In the genomic region with DNA sequence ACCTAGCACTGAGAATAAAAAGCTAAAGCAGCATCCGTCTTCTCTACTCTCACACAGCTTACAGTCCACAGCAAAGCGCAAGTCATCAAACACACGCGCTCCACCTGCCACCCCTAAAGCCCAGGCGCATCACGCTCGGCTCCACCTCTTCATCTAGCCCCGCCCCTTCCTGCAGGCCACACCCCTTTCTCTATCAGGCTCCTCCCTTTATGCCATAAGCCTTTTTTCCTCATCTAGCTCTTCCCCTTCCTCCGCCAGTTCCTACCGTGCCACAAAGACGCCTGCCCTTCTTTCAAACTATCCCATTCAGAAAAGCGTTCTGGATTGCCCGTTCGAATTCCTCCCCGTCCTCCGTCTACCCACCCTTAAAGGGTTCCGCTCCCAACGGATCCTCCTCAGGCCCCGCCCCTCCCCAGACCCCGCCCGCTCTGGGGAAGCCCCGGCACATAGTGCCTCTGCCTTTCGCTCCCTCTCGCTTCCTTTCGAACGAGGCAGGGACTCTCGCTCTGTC, we compare ENCODE assay signal across 8 cellular contexts. TPM values are rescaled to one million over a fixed set of nuclear protein-coding genes. Genes with fewer than 3 reads are reported as not detected.
DNase-seq lines count a peak whose midpoint lies in the region; ATAC-seq and TF ChIP-seq lines count a peak whose summit lies in the region.

No MANE protein-coding gene starts in this region.

- peaks cover 5% of the 10 kb centered on the region for H3K4me1 Mint-ChIP-seq in type B pancreatic cell (ENCODE audit: unreplicated experiment)

- peak overlapping the region; percentile 67; the same call in 1 of the 2 replicates for H3K27ac ChIP-seq in SK-N-MC

- H3K27ac Mint-ChIP-seq in type B pancreatic cell = no peak overlapping the region

- peak; percentile 85 for ATAC-seq in HG02642 (IDR thresholded peaks at IDR 0.05; ENCODE audit: poor library complexity, unreplicated experiment)

- intact Hi-C loops in cardiac septum (cut with DNase I) = loop anchor here (2.0 kb wide), 1 partner anchor 42 kb away; the partner anchor contains the start of gene ATMIN
- intact Hi-C loops in posterior cingulate gyrus (cut with DNase I) = loop anchor here (1.0 to 5.0 kb wide), 3 partner anchors 20 to 72 kb away; partner anchors contain the start of genes ATMIN and GCSH

- H3K36me3 ChIP-seq in SK-N-MC (ENCODE audit: insufficient read depth, low read length) = no peaks in the 10 kb centered on the region

- H3K27me3 Mint-ChIP-seq in type B pancreatic cell = no peaks in the 10 kb centered on the region

- H3K36me3 Mint-ChIP-seq in type B pancreatic cell = no peaks in the 10 kb centered on the region

- no peak for TF ChIP-seq CTCF in type B pancreatic cell (conservative IDR thresholded peaks at IDR 0.05)

- no peaks in the 10 kb centered on the region for H3K9me3 ChIP-seq in SK-N-MC (ENCODE audit: low read depth, low read length)

- H3K4me3 ChIP-seq in GM08714 (ENCODE audit: low read length) = peak overlapping the region; percentile 74
- peak overlapping the region; percentile 87 for H3K4me3 ChIP-seq in SK-N-MC

- H3K9ac ChIP-seq in SK-N-MC (ENCODE audit: insufficient read length) = no peak overlapping the region

- DNase-seq in NCI-H1092 (lab: John Stamatoyannopoulos, UW) (peak; percentile 89), SK-N-MC (ENCODE audit: low read depth, low spot score) (peak; percentile 20), cardiac septum (ENCODE audit: low spot score) (peak; percentile 95), posterior cingulate gyrus (peak; percentile 81 to 97 (median 89)), type B pancreatic cell (ENCODE audit: extremely low spot score, unreplicated experiment) (peak; percentile 84)
- peak; percentile 93 for DNase-seq in activated naive CD4-positive, alpha-beta T cell treated with anti-CD3 and anti-CD28 coated beads, Interleukin-2, amount 50 U/mL, for 16 hours

- no peak overlapping the region for H3K4me3 Mint-ChIP-seq in type B pancreatic cell

- H3K9me3 Mint-ChIP-seq in type B pancreatic cell = no peaks in the 10 kb centered on the region

RNA-seq across cellular contexts. Expression of gene C16orf46, which starts 0.4 kb away (rescaled TPM):
- total RNA-seq in cardiac septum (1.5 TPM), type B pancreatic cell (ENCODE audit: low replicate concordance) (4.4 and 5.1 TPM in 2 replicates)

RNA-seq across cellular contexts. Expression of gene GCSH, which starts 19.6 kb away (rescaled TPM):
- total RNA-seq in cardiac septum = 35.2 TPM
- total RNA-seq in type B pancreatic cell (ENCODE audit: low replicate concordance) = 39.6 and 50.8 TPM in 2 replicates

RNA-seq across cellular contexts. Expression of gene ATMIN, which starts 41.0 kb away (rescaled TPM):
- total RNA-seq in cardiac septum = 26.0 TPM
- total RNA-seq in type B pancreatic cell (ENCODE audit: low replicate concordance) = 47.0 and 61.7 TPM in 2 replicates

Comparison
In these comparisons a context has a peak if more than half of its experiments do, and no peak if none do; other contexts are left out.
1. Peak in every context shown above with its lines: DNase-seq, ATAC-seq, H3K4me3 ChIP-seq and H3K27ac ChIP-seq.
2. DNase-seq: peak in every context shown above with its lines; median percentile 95 in cardiac septum; 93 in activated naive CD4-positive, alpha-beta T cell treated with anti-CD3 and anti-CD28 coated beads, Interleukin-2, amount 50 U/mL, for 16 hours; 89 in NCI-H1092; 89 in posterior cingulate gyrus; 84 in type B pancreatic cell; 20 in SK-N-MC.